25 cellular contexts compared by ENCODE assay signal in the genomic region with DNA sequence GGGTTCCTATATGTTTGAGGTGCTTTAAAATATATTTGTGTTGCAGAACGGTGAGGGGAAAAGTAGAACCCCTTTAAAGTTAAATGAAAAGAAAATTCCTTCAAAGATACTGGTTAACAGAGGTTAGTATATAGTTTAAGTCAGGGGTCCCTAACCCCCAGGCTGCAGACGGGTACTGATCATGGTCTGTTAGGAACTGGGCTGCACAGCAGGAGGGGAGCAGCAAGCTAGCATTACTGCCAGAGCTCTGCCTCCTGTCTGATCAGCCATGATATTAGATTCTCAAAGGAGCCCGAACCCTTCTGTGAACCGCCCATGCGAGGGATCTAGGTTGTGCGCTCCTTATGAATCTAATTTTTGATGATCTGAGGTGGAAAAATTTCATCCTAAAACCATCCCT.
"Had no signal": no experiment of that assay in that cellular context is flagged by ENCODE, and none has a peak within 500 bp of the region (broad histone marks: within the 10 kb centered on the region; RNA-seq: fewer than 3 reads in every experiment).

No MANE protein-coding gene starts in this region.

- H3K27me3 ChIP-seq: neutrophil, right atrium auricular region, right lobe of liver, tibial nerve, upper lobe of left lung, vagina had no signal

- H3K9me3 Mint-ChIP-seq: stimulated activated naive CD8-positive, alpha-beta T cell treated with anti-CD3 and anti-CD28 coated beads, Interleukin-15, amount 100 ng/mL, for 72 hours had no signal

- H3K36me3 ChIP-seq: left ventricle myocardium inferior, neutrophil, right atrium auricular region, right lobe of liver, tibial nerve, upper lobe of left lung, vagina had no signal

- H3K9ac ChIP-seq: parathyroid adenoma had no signal

- H2AFZ ChIP-seq: hepatocyte, parathyroid adenoma had no signal

- DNase-seq: islet precursor cell; left ventricle myocardium inferior; naive thymus-derived CD8-positive, alpha-beta T cell; occipital lobe; psoas muscle; right lobe of liver; stimulated activated CD4-positive, alpha-beta T cell treated with anti-CD3 and anti-CD28 coated beads, Interleukin-1b, Interleukin-23, amount 100 ng/mL, for 48 hours; stimulated activated CD4-positive, alpha-beta T cell treated with anti-CD3 and anti-CD28 coated beads, Interleukin-2, amount 100 ng/mL, for 48 hours; stimulated activated CD4-positive, alpha-beta T cell treated with anti-CD3 and anti-CD28 coated beads, Interleukin-4, amount 100 ng/mL, for 4 hours; stimulated activated CD8-positive, alpha-beta memory T cell treated with anti-CD3 and anti-CD28 coated beads, Interleukin-4, amount 100 ng/mL, for 48 hours; stimulated activated naive CD4-positive, alpha-beta T cell treated with Interleukin-2 at 50 U/mL for 16 hours; stimulated activated naive CD8-positive, alpha-beta T cell treated with anti-CD3 and anti-CD28 coated beads, Interleukin-15, amount 100 ng/mL, for 72 hours; substantia nigra; upper lobe of left lung had no signal

- ATAC-seq: naive thymus-derived CD8-positive, alpha-beta T cell; psoas muscle; right lobe of liver; stimulated activated memory B cell treated with anti-CD40 and anti-IgM and Interleukin-4, amounts not matched to agents 10 μg/mL and 1 μg/mL and 100 μg/mL, for 72 hours; stimulated activated naive CD8-positive, alpha-beta T cell treated with anti-CD3 and anti-CD28 coated beads, Interleukin-15, amount 100 ng/mL, for 72 hours had no signal

- H3K9me3 ChIP-seq: neutrophil, psoas muscle, right lobe of liver, upper lobe of left lung, vagina had no signal

- H3K27me3 Mint-ChIP-seq: stimulated activated memory B cell treated with anti-CD40 and anti-IgM and Interleukin-4, amounts not matched to agents 10 μg/mL and 1 μg/mL and 100 μg/mL, for 72 hours; stimulated activated naive CD8-positive, alpha-beta T cell treated with anti-CD3 and anti-CD28 coated beads, Interleukin-15, amount 100 ng/mL, for 72 hours had no signal

- H3K27ac Mint-ChIP-seq: naive thymus-derived CD8-positive, alpha-beta T cell; nephron; stimulated activated memory B cell treated with anti-CD40 and anti-IgM and Interleukin-4, amounts not matched to agents 10 μg/mL and 1 μg/mL and 100 μg/mL, for 72 hours; stimulated activated naive CD8-positive, alpha-beta T cell treated with anti-CD3 and anti-CD28 coated beads, Interleukin-15, amount 100 ng/mL, for 72 hours had no signal

- H3K79me2 ChIP-seq: hepatocyte, parathyroid adenoma had no signal

- H3K4me3 ChIP-seq: hepatocyte, left ventricle myocardium inferior, lung, psoas muscle, right atrium auricular region, right lobe of liver, smooth muscle cell, tibial nerve, upper lobe of left lung, vagina had no signal

- H3K4me1 ChIP-seq: left ventricle myocardium inferior, parathyroid adenoma, psoas muscle, right atrium auricular region, right lobe of liver, tibial nerve, upper lobe of left lung, vagina had no signal

- H3K4me1 Mint-ChIP-seq: naive thymus-derived CD8-positive, alpha-beta T cell; nephron; neural crest cell; stimulated activated memory B cell treated with anti-CD40 and anti-IgM and Interleukin-4, amounts not matched to agents 10 μg/mL and 1 μg/mL and 100 μg/mL, for 72 hours; stimulated activated naive CD8-positive, alpha-beta T cell treated with anti-CD3 and anti-CD28 coated beads, Interleukin-15, amount 100 ng/mL, for 72 hours had no signal

- H3K4me2 ChIP-seq: hepatocyte, smooth muscle cell had no signal

- H3K4me3 Mint-ChIP-seq: naive thymus-derived CD8-positive, alpha-beta T cell; nephron; neural crest cell; stimulated activated memory B cell treated with anti-CD40 and anti-IgM and Interleukin-4, amounts not matched to agents 10 μg/mL and 1 μg/mL and 100 μg/mL, for 72 hours; stimulated activated naive CD8-positive, alpha-beta T cell treated with anti-CD3 and anti-CD28 coated beads, Interleukin-15, amount 100 ng/mL, for 72 hours had no signal

- H3K27ac ChIP-seq: hepatocyte, left ventricle myocardium inferior, neutrophil, parathyroid adenoma, psoas muscle, right atrium auricular region, right lobe of liver, tibial nerve, upper lobe of left lung, vagina had no signal
